Comparison of ENCODE assay signal across 17 cellular contexts in genomic region chr3:43499256-43499655, GRCh38.
DNase-seq lines count a peak whose midpoint lies in the region; ATAC-seq, FAIRE-seq and TF ChIP-seq lines count a peak whose summit lies in the region.
"Had no signal": no experiment of that assay in that cellular context is flagged by ENCODE, and none has a peak within 500 bp of the region (broad histone marks: within the 10 kb centered on the region; RNA-seq: fewer than 3 reads in every experiment).

No MANE protein-coding gene starts in this region.

- no peaks in the 10 kb centered on the region for H3K9me3 ChIP-seq in neutrophil
- H3K9me3 ChIP-seq: MG63 had no signal

- H3K4me3 ChIP-seq in neutrophil (ENCODE audit: low read depth in 1 of 2, low read length in 1 of 2) = no peak overlapping the region
- H3K4me3 ChIP-seq: MG63, skin epidermis had no signal

- no peak for DNase-seq in activated naive CD4-positive, alpha-beta T cell (lab: John Stamatoyannopoulos, UW)
- peak; percentile 83 for DNase-seq in NOMO-1 treated with DMSO at 0.1 percent for 48 hours (lab: John Stamatoyannopoulos, UW; ENCODE audit: unreplicated experiment)
- DNase-seq in effector memory CD8-positive, alpha-beta T cell = no peak
- no peak for DNase-seq in NCI-H345 treated with DMSO at 0.1 percent for 48 hours (lab: John Stamatoyannopoulos, UW; ENCODE audit: unreplicated experiment)
- no peak for DNase-seq in GM19239 (ENCODE audit: insufficient read length, low spot score)
- DNase-seq in glomerular visceral epithelial cell (ENCODE audit: extremely low spot score) = no peak
- DNase-seq: activated CD4-positive, alpha-beta T cell treated with anti-CD3 and anti-CD28 coated beads for 48 hours; activated T-cell treated with anti-CD3 and anti-CD28 coated beads, Interleukin-2, amount 50 U/mL, for 48 hours; amniotic stem cell; H7; MG63; NCI-H2107 had no signal

- H3K27ac ChIP-seq in neutrophil = peak overlapping the region; percentile 69

- peaks cover 22 to 28% of the 10 kb centered on the region in 2 experiments for H3K4me1 ChIP-seq in neutrophil (ENCODE audit: control insufficient read depth in 1 of 2, insufficient read depth in 1 of 2, low read depth in 1 of 2, low read length in 1 of 2)

- TF ChIP-seq CTCF in neutrophil (IDR thresholded peaks at IDR 0.05) = no peak

- no peak overlapping the region for H3K4me3 Mint-ChIP-seq in activated naive CD4-positive, alpha-beta T cell treated with anti-CD3 and anti-CD28 coated beads, Interleukin-2, amount 50 U/mL, for 24 hours
- H3K4me3 Mint-ChIP-seq in effector memory CD8-positive, alpha-beta T cell = no peak overlapping the region

- H3K9me3 Mint-ChIP-seq in activated naive CD4-positive, alpha-beta T cell treated with anti-CD3 and anti-CD28 coated beads, Interleukin-2, amount 50 U/mL, for 24 hours = no peaks in the 10 kb centered on the region
- no peaks in the 10 kb centered on the region for H3K9me3 Mint-ChIP-seq in effector memory CD8-positive, alpha-beta T cell

- FAIRE-seq in GM19239 (lab: Jason Lieb, UNC) = no peak
- FAIRE-seq: A204.1, frontal cortex had no signal

- ATAC-seq in effector memory CD8-positive, alpha-beta T cell (replicated peaks) = no peak

- peak overlapping the region; percentile 84 for H3K27ac Mint-ChIP-seq in activated naive CD4-positive, alpha-beta T cell treated with anti-CD3 and anti-CD28 coated beads, Interleukin-2, amount 50 U/mL, for 24 hours
- H3K27ac Mint-ChIP-seq in effector memory CD8-positive, alpha-beta T cell = peak overlapping the region; percentile 32 to 72

- no peaks in the 10 kb centered on the region for H3K27me3 Mint-ChIP-seq in activated naive CD4-positive, alpha-beta T cell treated with anti-CD3 and anti-CD28 coated beads, Interleukin-2, amount 50 U/mL, for 24 hours
- H3K27me3 Mint-ChIP-seq in effector memory CD8-positive, alpha-beta T cell = no peaks in the 10 kb centered on the region

- no peaks in the 10 kb centered on the region for H3K36me3 ChIP-seq in neutrophil
- H3K36me3 ChIP-seq: MG63 had no signal

- no peaks in the 10 kb centered on the region for H3K36me3 Mint-ChIP-seq in activated naive CD4-positive, alpha-beta T cell treated with anti-CD3 and anti-CD28 coated beads, Interleukin-2, amount 50 U/mL, for 24 hours
- no peaks in the 10 kb centered on the region for H3K36me3 Mint-ChIP-seq in effector memory CD8-positive, alpha-beta T cell (ENCODE audit: insufficient read depth)

- H3K27me3 ChIP-seq in neutrophil = no peaks in the 10 kb centered on the region
- H3K27me3 ChIP-seq: MG63 had no signal

- H3K4me1 Mint-ChIP-seq in activated naive CD4-positive, alpha-beta T cell treated with anti-CD3 and anti-CD28 coated beads, Interleukin-2, amount 50 U/mL, for 24 hours = peaks cover 72% of the 10 kb centered on the region
- peaks cover 27 to 43% of the 10 kb centered on the region in 2 donors for H3K4me1 Mint-ChIP-seq in effector memory CD8-positive, alpha-beta T cell (ENCODE audit: low read depth in 2 of 2)
